In the genomic region with DNA sequence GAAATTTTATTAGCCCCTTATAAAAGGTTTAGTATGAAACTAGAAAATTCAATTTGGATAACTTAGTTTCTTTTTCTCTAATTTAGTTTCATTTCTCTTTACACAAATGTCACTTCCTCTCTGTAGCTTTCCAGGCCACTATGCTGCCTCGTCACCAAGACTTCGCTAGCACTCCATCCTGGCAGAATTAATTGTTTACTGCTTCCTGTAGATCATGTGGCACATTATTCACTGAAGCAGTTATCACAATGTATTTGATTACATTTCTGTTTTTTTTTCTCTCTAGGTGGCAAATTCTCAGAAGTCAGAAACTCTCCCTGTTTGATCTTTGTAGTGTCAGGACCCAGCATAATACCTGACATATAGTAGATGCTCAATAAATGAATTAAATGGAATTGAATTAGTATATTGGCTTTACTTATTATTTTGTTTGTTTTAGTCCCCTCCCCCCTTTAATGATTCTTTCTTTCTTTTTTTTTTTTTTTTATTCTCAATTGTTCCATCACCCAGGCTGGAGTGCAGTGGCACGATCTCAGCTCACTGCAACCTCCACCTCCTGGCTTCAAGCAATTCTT, we compare ENCODE assay signal across 8 cellular contexts. TPM values are rescaled to one million over a fixed set of nuclear protein-coding genes. Genes with fewer than 3 reads are reported as not detected.
DNase-seq lines count a peak whose midpoint lies in the region; ATAC-seq and TF ChIP-seq lines count a peak whose summit lies in the region.

No MANE protein-coding gene starts in this region.

- TF ChIP-seq CTCF in adrenal gland (IDR thresholded peaks at IDR 0.05) = no peak
- no peak for TF ChIP-seq CTCF in transverse colon (IDR thresholded peaks at IDR 0.05)
- TF ChIP-seq CTCF in osteoblast (IDR thresholded peaks at IDR 0.05; ENCODE audit: extremely low read depth, low read depth, low read length) = no peak

- H3K27ac ChIP-seq in adrenal gland (peak overlapping the region in 3 of 5 donors; percentile 8 to 80 (median 66)), transverse colon (peak overlapping the region; percentile 18 to 64 (median 56)), osteoblast (ENCODE audit: low read depth, low read length) (no peak overlapping the region)

- in situ Hi-C loops in transverse colon (cut with MboI; ENCODE audit: low pct_ligation_motif_present in 1 of 4, low pct_unique_long_range_greater_than_20kb in 1 of 4, low sequenced_read_pairs in 3 of 4) = loop anchor here in 1 of 4 donors (25.0 kb wide), 1 partner anchor 139 kb away; a partner anchor contains a TSS

- H2AFZ ChIP-seq in osteoblast (ENCODE audit: low read length) = no peak overlapping the region

- H4K20me1 ChIP-seq in osteoblast (ENCODE audit: insufficient read depth, low read length) = no peaks in the 10 kb centered on the region

- no peaks in the 10 kb centered on the region for H3K4me1 ChIP-seq in adrenal gland (replicated peaks in 1 of 2)
- H3K4me1 ChIP-seq in transverse colon = no peaks in the 10 kb centered on the region
- no peaks in the 10 kb centered on the region for H3K4me1 ChIP-seq in osteoblast (ENCODE audit: insufficient read depth, low read length)

- H3K9me3 ChIP-seq in adrenal gland (replicated peaks in 1 of 3) (no peaks in the 10 kb centered on the region), transverse colon (no peaks in the 10 kb centered on the region), osteoblast (ENCODE audit: low read depth, low read length) (no peaks in the 10 kb centered on the region)

- TF ChIP-seq POLR2A in adrenal gland (IDR thresholded peaks at IDR 0.05) = no peak
- TF ChIP-seq POLR2A in transverse colon (IDR thresholded peaks at IDR 0.05) = no peak

- no peak overlapping the region for H3K4me2 ChIP-seq in osteoblast (ENCODE audit: insufficient read depth, low read length)

- no peak for TF ChIP-seq EP300 in transverse colon (IDR thresholded peaks at IDR 0.05; ENCODE audit: low read depth)

- WGBS in adrenal gland, 4 donors = 53 to 61% (median 58%) methylated on average over 3 of the region's 3 CpGs
- 60 to 83% methylated on average over 1 to 3 of the region's 3 CpGs for WGBS in transverse colon (ENCODE audit: low coverage in 1 of 2), 2 donors

- H3K79me2 ChIP-seq in osteoblast (ENCODE audit: insufficient read depth, low read length) = no peaks in the 10 kb centered on the region

- DNase-seq in NOMO-1 treated with dmso at 0.1 percent for 144 hours (lab: John Stamatoyannopoulos, UW; ENCODE audit: unreplicated experiment) = peak; percentile 80
- DNase-seq in adrenal gland = peak in 2 of 7 donors; percentile 29 to 67
- peak; percentile 19 for DNase-seq in transverse colon
- no peak for DNase-seq in osteoblast (ENCODE audit: insufficient read length, low spot score, missing footprints)
- DNase-seq in C1 segment of cervical spinal cord (lab: John Stamatoyannopoulos, UW) = no peak
- DNase-seq in T1000 (lab: John Stamatoyannopoulos, UW) = no peak

- H3K36me3 ChIP-seq in adrenal gland (replicated peaks in 1 of 2) = no peaks in the 10 kb centered on the region
- no peaks in the 10 kb centered on the region for H3K36me3 ChIP-seq in transverse colon
- H3K36me3 ChIP-seq in osteoblast (ENCODE audit: insufficient read depth, low read length) = no peaks in the 10 kb centered on the region

- intact Hi-C loops in adrenal gland (cut with DNase I) = no loop called here
- intact Hi-C loops in transverse colon (cut with DNase I; ENCODE audit: low total_unique reads) = no loop called here

- no peaks in the 10 kb centered on the region for H3K27me3 ChIP-seq in adrenal gland
- no peaks in the 10 kb centered on the region for H3K27me3 ChIP-seq in transverse colon
- no peaks in the 10 kb centered on the region for H3K27me3 ChIP-seq in osteoblast (ENCODE audit: insufficient read depth, low read length)

- no peak overlapping the region for H3K4me3 ChIP-seq in adrenal gland
- H3K4me3 ChIP-seq in transverse colon = no peak overlapping the region
- no peak overlapping the region for H3K4me3 ChIP-seq in osteoblast (ENCODE audit: insufficient read depth, low read length)

- ATAC-seq in GM18868 (IDR thresholded peaks at IDR 0.05; ENCODE audit: unreplicated experiment) (peak; percentile 92), HG02678 (IDR thresholded peaks at IDR 0.05; ENCODE audit: unreplicated experiment) (peak; percentile 85)

RNA-seq across cellular contexts. Expression of a gene that starts 9.3 kb away (rescaled TPM):
- total RNA-seq in adrenal gland (100 to 1,000 TPM; 238 to 905 (median 378) TPM), transverse colon (1,000 to 10,000 TPM in 1 of 4 donors, 100 to 1,000 TPM in 3; 313 to 1,184 (median 689) TPM), osteoblast (81.9 and 96.6 TPM in 2 replicates)
- 100 to 1,000 TPM; 358 to 811 (median 522) TPM for polyA plus RNA-seq in adrenal gland

RNA-seq across cellular contexts. Expression of a gene that starts 30.6 kb away (rescaled TPM):
- total RNA-seq in adrenal gland (10 to 100 TPM; 18.4 to 40.7 (median 35.9) TPM), transverse colon (10 to 100 TPM; 21.4 to 72.2 (median 27.5) TPM), osteoblast (53.6 and 71.6 TPM in 2 replicates)
- polyA plus RNA-seq in adrenal gland = 10 to 100 TPM; 37.2 to 58.3 (median 56.8) TPM

Comparison
In these comparisons a context has a peak if more than half of its experiments do, and no peak if none do; other contexts are left out.
1. DNase-seq: peak in NOMO-1 treated with dmso at 0.1 percent for 144 hours (single experiment) and transverse colon (single experiment); none in osteoblast (single experiment), C1 segment of cervical spinal cord (0 of 14) and T1000 (single experiment).